ENCODE assay signal across 8 cellular contexts in the genomic region with DNA sequence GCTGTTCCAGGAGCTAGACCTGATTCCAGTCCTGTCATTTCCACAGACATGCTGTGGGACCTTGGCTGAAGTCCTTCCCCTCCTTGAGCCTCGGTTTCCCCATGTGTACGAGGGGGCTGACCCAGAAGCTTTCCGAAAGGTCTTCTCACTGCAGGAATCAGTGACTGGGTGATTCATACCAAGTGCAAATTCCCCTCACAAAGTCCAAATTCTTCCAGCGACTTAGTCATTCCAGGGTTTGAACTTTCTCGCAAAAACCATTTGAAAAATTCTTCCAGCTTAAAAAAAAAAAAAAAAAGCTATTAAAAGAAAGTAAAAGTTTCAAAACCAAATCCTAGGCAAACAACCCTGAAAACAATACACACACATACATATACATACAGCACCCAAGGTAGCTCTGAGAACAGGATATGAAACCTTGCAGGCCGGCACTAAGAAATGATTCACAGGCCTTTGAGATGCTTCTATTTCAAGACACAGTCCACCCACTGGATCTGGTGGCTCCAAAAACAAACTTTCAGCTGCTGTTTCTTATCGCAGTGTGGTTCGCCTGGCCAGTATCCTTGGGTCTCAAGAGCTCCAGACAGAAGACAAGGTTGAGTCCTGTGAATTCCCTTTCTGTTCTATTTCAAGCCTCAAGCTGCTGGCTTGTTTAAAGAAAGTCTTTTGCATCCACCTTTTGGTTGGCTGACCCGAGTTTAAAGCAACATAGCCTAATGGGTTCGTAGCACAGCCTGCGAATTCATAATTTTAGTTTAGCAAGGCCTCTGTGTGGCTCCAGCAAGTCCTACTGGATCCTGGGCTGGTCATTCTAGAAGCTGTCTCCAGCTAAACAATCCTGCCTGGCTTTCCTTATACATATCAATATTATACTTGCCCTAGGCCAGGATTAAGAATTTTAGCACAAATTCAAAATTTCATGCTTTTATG. TPM values are rescaled to one million over a fixed set of nuclear protein-coding genes. Genes with fewer than 3 reads are reported as not detected.
DNase-seq lines count a peak whose midpoint lies in the region; ATAC-seq lines count a peak whose summit lies in the region.

No MANE protein-coding gene starts in this region.

- peak overlapping the region; percentile 85 for H3K27ac ChIP-seq in stomach smooth muscle (ENCODE audit: low read length)

- peak; percentile 84 for DNase-seq in Caki2 (ENCODE audit: low read depth)
- DNase-seq in HS-27A (ENCODE audit: low read depth), result peak; percentile 86
- DNase-seq in activated naive CD4-positive, alpha-beta T cell treated with anti-CD3 and anti-CD28 coated beads, Interleukin-2, amount 50 U/mL, for 72 hours (ENCODE audit: low spot score in 2 of 2), result peak; percentile 54 to 75
- peak; percentile 66 for DNase-seq in hepatic stellate cell (ENCODE audit: low spot score)
- no peak for DNase-seq in NCI-H2029 treated with DMSO at 0.1 percent for 48 hours (lab: John Stamatoyannopoulos, UW)
- no peak for DNase-seq in NCI-H345 (lab: John Stamatoyannopoulos, UW)

- peak overlapping the region; percentile 80 to 95 for H3K27ac Mint-ChIP-seq in activated naive CD4-positive, alpha-beta T cell treated with anti-CD3 and anti-CD28 coated beads, Interleukin-2, amount 50 U/mL, for 72 hours

- H3K4me3 ChIP-seq in stomach smooth muscle (ENCODE audit: low read length in 2 of 2), result peak overlapping the region; percentile 25 to 66

- no peaks in the 10 kb centered on the region for H3K36me3 ChIP-seq in stomach smooth muscle (ENCODE audit: control insufficient read depth in 2 of 2, insufficient read depth in 2 of 2, low read length in 2 of 2)

- H3K9me3 Mint-ChIP-seq in activated naive CD4-positive, alpha-beta T cell treated with anti-CD3 and anti-CD28 coated beads, Interleukin-2, amount 50 U/mL, for 72 hours, result no peaks in the 10 kb centered on the region

- peak; percentile 51 for ATAC-seq in GM19467 (IDR thresholded peaks at IDR 0.05; ENCODE audit: unreplicated experiment)
- ATAC-seq in activated naive CD4-positive, alpha-beta T cell treated with anti-CD3 and anti-CD28 coated beads, Interleukin-2, amount 50 U/mL, for 72 hours, result peak; percentile 95 to 100

- no peaks in the 10 kb centered on the region for H3K36me3 Mint-ChIP-seq in activated naive CD4-positive, alpha-beta T cell treated with anti-CD3 and anti-CD28 coated beads, Interleukin-2, amount 50 U/mL, for 72 hours

- in situ Hi-C loops in Caki2 (cut with HindIII; ENCODE audit: low pct_unique_long_range_greater_than_20kb, low sequenced_read_pairs), result no loop called here

- peak overlapping the region; percentile 19 to 36 for H3K9ac ChIP-seq in stomach smooth muscle (ENCODE audit: low read length in 2 of 2)

- peaks cover 34% of the 10 kb centered on the region for H3K4me1 ChIP-seq in stomach smooth muscle (ENCODE audit: control insufficient read depth, insufficient read depth, low read length)

- H3K9me3 ChIP-seq in stomach smooth muscle (ENCODE audit: control insufficient read depth in 2 of 2, low read length in 2 of 2), result no peaks in the 10 kb centered on the region

- no peaks in the 10 kb centered on the region for H3K27me3 ChIP-seq in stomach smooth muscle (ENCODE audit: control insufficient read depth in 1 of 2, insufficient read depth in 2 of 2, low read length in 2 of 2)

RNA-seq across cellular contexts. Expression of gene ID3, which starts 18.0 kb away (rescaled TPM):
- 460 and 470 TPM in 2 replicates for total RNA-seq in Caki2 (2014; rRNA removed; shearing (Covaris generic); ENCODE audit: low replicate concordance)
- 100 to 1,000 TPM in 1 of 2 donors, 10 to 100 TPM in 1; 31.5 to 290 TPM for total RNA-seq in activated naive CD4-positive, alpha-beta T cell treated with anti-CD3 and anti-CD28 coated beads, Interleukin-2, amount 50 U/mL, for 72 hours

RNA-seq across cellular contexts. Expression of gene E2F2, which starts 46.3 kb away (rescaled TPM):
- 8.4 and 10.7 TPM in 2 replicates for total RNA-seq in Caki2 (2014; rRNA removed; shearing (Covaris generic); ENCODE audit: low replicate concordance)
- total RNA-seq in activated naive CD4-positive, alpha-beta T cell treated with anti-CD3 and anti-CD28 coated beads, Interleukin-2, amount 50 U/mL, for 72 hours, result 10 to 100 TPM; 19.3 to 23.2 TPM

Comparison
In these comparisons a context has a peak if more than half of its experiments do, and no peak if none do; other contexts are left out.
1. DNase-seq: peak in Caki2 (single experiment), HS-27A (single experiment), activated naive CD4-positive, alpha-beta T cell treated with anti-CD3 and anti-CD28 coated beads, Interleukin-2, amount 50 U/mL, for 72 hours (2 of 2) and hepatic stellate cell (single experiment); none in NCI-H2029 treated with DMSO at 0.1 percent for 48 hours (single experiment) and NCI-H345 (single experiment).